Comparison of ENCODE assay signal across 8 cellular contexts in genomic region chr15:51736069-51736468, GRCh38. TPM values are rescaled to one million over a fixed set of nuclear protein-coding genes. Genes with fewer than 3 reads are reported as not detected.
DNase-seq lines count a peak whose midpoint lies in the region; ATAC-seq, FAIRE-seq and TF ChIP-seq lines count a peak whose summit lies in the region.

No MANE protein-coding gene starts in this region.

- H3K79me2 ChIP-seq in PC-3 (ENCODE audit: low read length): peaks cover 14% of the 10 kb centered on the region; the same call in 1 of the 2 replicates
- H3K79me2 ChIP-seq in endothelial cell of umbilical vein (ENCODE audit: control insufficient read depth, insufficient read depth, low read length): no peaks in the 10 kb centered on the region

- H3K4me2 ChIP-seq in PC-3 (ENCODE audit: low read length) (peak overlapping the region; percentile 85), endothelial cell of umbilical vein (ENCODE audit: insufficient read depth, low read length) (peak overlapping the region; percentile 82)

- H4K20me1 ChIP-seq in PC-3 (ENCODE audit: low read length) (no peaks in the 10 kb centered on the region), endothelial cell of umbilical vein (replicated peaks; ENCODE audit: control insufficient read depth, extremely low read depth, insufficient read depth, low read length) (no peaks in the 10 kb centered on the region)

- no peaks in the 10 kb centered on the region for H3K36me3 ChIP-seq in PC-3 (ENCODE audit: low read depth, low read length)
- no peaks in the 10 kb centered on the region for H3K36me3 ChIP-seq in endothelial cell of umbilical vein (ENCODE audit: control insufficient read depth in 2 of 2, extremely low read depth in 1 of 2, insufficient read depth in 2 of 2, low read length in 2 of 2)

- TF ChIP-seq CTCF in 22Rv1 (IDR thresholded peaks at IDR 0.05) (no peak), PC-3 (conservative IDR thresholded peaks at IDR 0.05; ENCODE audit: low read depth, low read length) (no peak), endothelial cell of umbilical vein (IDR thresholded peaks at IDR 0.05; ENCODE audit: extremely low read depth in 1 of 2, insufficient read depth in 1 of 2, low read depth in 1 of 2, low read length in 2 of 2) (no peak)

- TF ChIP-seq POLR2A in endothelial cell of umbilical vein (IDR thresholded peaks at IDR 0.05; ENCODE audit: low read depth, low read length): no peak

- H3K27ac ChIP-seq in 22Rv1 (peak overlapping the region; percentile 78), PC-3 (ENCODE audit: low read length) (no peak overlapping the region), endothelial cell of umbilical vein (ENCODE audit: insufficient read depth, low read depth, low read length) (no peak overlapping the region), temporal lobe (ENCODE audit: low read depth, low read length) (peak overlapping the region; percentile 61)

- FAIRE-seq in endothelial cell of umbilical vein (lab: Jason Lieb, UNC): no peak

- no peaks in the 10 kb centered on the region for H3K27me3 ChIP-seq in PC-3 (ENCODE audit: low read length)
- no peaks in the 10 kb centered on the region for H3K27me3 ChIP-seq in endothelial cell of umbilical vein (ENCODE audit: control insufficient read depth in 2 of 2, insufficient read depth in 2 of 2, low read length in 2 of 2)

- DNase-seq in PC-3 (no peak), endothelial cell of umbilical vein (ENCODE audit: low read depth, low spot score) (no peak), COLO829 (ENCODE audit: low spot score) (no peak), HuH-7 (ENCODE audit: low spot score) (no peak)

- H3K9ac ChIP-seq in PC-3 (ENCODE audit: low read length) (no peak overlapping the region), endothelial cell of umbilical vein (replicated peaks; ENCODE audit: extremely low read depth, insufficient read depth, low read length) (no peak overlapping the region)

- peak overlapping the region; percentile 4; the same call in 1 of the 2 replicates for H2AFZ ChIP-seq in PC-3 (ENCODE audit: low read length)
- no peak overlapping the region for H2AFZ ChIP-seq in endothelial cell of umbilical vein (ENCODE audit: low read depth, low read length)

- no peaks in the 10 kb centered on the region for H3K9me1 ChIP-seq in endothelial cell of umbilical vein (replicated peaks; ENCODE audit: control insufficient read depth, extremely low read depth, insufficient read depth, low read length)

- CTCF ChIA-PET in PC-3 (lab: Charles Lee) (no interaction called here), endothelial cell of umbilical vein (lab: Charles Lee) (interaction anchor here (1.1 to 3.2 kb wide), 4 partner anchors 40 to 199 kb away, joined by 3 to 34 read pairs (median 14); no protein-coding TSS in a partner anchor)

- H3K4me1 ChIP-seq in PC-3 (ENCODE audit: insufficient read depth, low read length): peaks cover 12% of the 10 kb centered on the region
- H3K4me1 ChIP-seq in endothelial cell of umbilical vein (ENCODE audit: control insufficient read depth, extremely low read depth, insufficient read depth, low read length): peaks cover 3% of the 10 kb centered on the region

- H3K4me3 ChIP-seq in PC-3 (ENCODE audit: low read length) (peak overlapping the region; percentile 66), endothelial cell of umbilical vein (replicated peaks in 1 of 3; ENCODE audit: insufficient read depth in 1 of 3, low read depth in 1 of 3, low read length in 3 of 3) (no peak overlapping the region)

- POLR2A ChIA-PET in PC-3 (lab: Charles Lee; ENCODE audit: unreplicated experiment): no interaction called here
- POLR2A ChIA-PET in endothelial cell of umbilical vein (lab: Charles Lee): no interaction called here

- H3K9me2 ChIP-seq in PC-3 (replicated peaks; ENCODE audit: low read length): no peaks in the 10 kb centered on the region

- BruUV-seq in PC-3 (replicated peaks; lab: Mats Ljungman, UMichigan): no TSS peak
- TSS peak; percentile 17 for BruUV-seq in endothelial cell of umbilical vein (replicated peaks; lab: Mats Ljungman, UMichigan)

- H3F3A ChIP-seq in PC-3 (ENCODE audit: low read length, unreplicated experiment): no peaks in the 10 kb centered on the region

- H3K9me3 ChIP-seq in PC-3 (ENCODE audit: low read length) (no peaks in the 10 kb centered on the region), endothelial cell of umbilical vein (replicated peaks; ENCODE audit: control insufficient read depth, insufficient read depth, low read length) (no peaks in the 10 kb centered on the region)

- peak; percentile 32 for ATAC-seq in GM18870 (IDR thresholded peaks at IDR 0.05; ENCODE audit: unreplicated experiment)
- ATAC-seq in PC-3: no peak
- no peak for ATAC-seq in HG03565 (IDR thresholded peaks at IDR 0.05; ENCODE audit: unreplicated experiment)

- dilution Hi-C loops in endothelial cell of umbilical vein (cut with MboI; ENCODE audit: extremely low pct_ligation_motif_present, low sequenced_read_pairs): no loop called here

- intact Hi-C loops in PC-3 (cut with micrococcal nuclease) (no loop called here), endothelial cell of umbilical vein (cut with micrococcal nuclease) (loop anchor here (5.0 kb wide), 1 partner anchor 41 kb away; no protein-coding TSS in a partner anchor)

TF ChIP-seq in endothelial cell of umbilical vein, 7 proteins besides CTCF, POLR2A, EP300 and RAD21:
- TF ChIP-seq FOS (IDR thresholded peaks at IDR 0.05; ENCODE audit: borderline replicate concordance, insufficient read depth, low read length): no peak
- no peak for TF ChIP-seq EZH2 (IDR thresholded peaks at IDR 0.05; ENCODE audit: borderline replicate concordance, low read depth, low read length, severe bottlenecking)
- TF ChIP-seq MAX (IDR thresholded peaks at IDR 0.05; ENCODE audit: insufficient read depth, insufficient read length): no peak
- no peak for TF ChIP-seq JUN (IDR thresholded peaks at IDR 0.05; ENCODE audit: borderline replicate concordance, insufficient read depth, insufficient read length, low read depth)
- no peak for TF ChIP-seq POLR2AphosphoS5 (IDR thresholded peaks at IDR 0.05; ENCODE audit: insufficient read depth, low read depth, low read length)
- no peak for TF ChIP-seq GATA2 (IDR thresholded peaks at IDR 0.05; ENCODE audit: insufficient read depth, insufficient read length, low read depth, low read length)
- no peak for TF ChIP-seq MYC (IDR thresholded peaks at IDR 0.05; ENCODE audit: low read depth, low read length)
TF ChIP-seq in endothelial cell of umbilical vein: peak in this region for 0.

RNA-seq across cellular contexts. Expression of gene LYSMD2, which starts 1.4 kb away (rescaled TPM):
- total RNA-seq in PC-3 (2014; rRNA removed) (5.2 and 6.0 TPM in 2 replicates), endothelial cell of umbilical vein (8.0 and 8.2 TPM in 2 replicates), temporal lobe (14.0 TPM)
- polyA plus RNA-seq in endothelial cell of umbilical vein: 4.3 and 6.2 TPM in 2 replicates
- 8.7 and 9.0 TPM in 2 replicates for polyA plus RNA-seq in endothelial cell of umbilical vein (2011; cell fraction: cytosol; rRNA removed)
- 3.7 and 3.8 TPM in 2 replicates for polyA plus RNA-seq in endothelial cell of umbilical vein (2011; cell fraction: nucleus; rRNA removed)
- 5.3 and 7.8 TPM in 2 replicates for polyA plus RNA-seq in endothelial cell of umbilical vein (2012)
- polyA minus RNA-seq in endothelial cell of umbilical vein: 1.0 and 1.2 TPM in 2 replicates
- polyA minus RNA-seq in endothelial cell of umbilical vein (2011; cell fraction: cytosol; rRNA and poly(A)+ RNA removed): 5.6 TPM
- 1.3 and 1.5 TPM in 2 replicates for polyA minus RNA-seq in endothelial cell of umbilical vein (2011; cell fraction: nucleus; rRNA and poly(A)+ RNA removed)

RNA-seq across cellular contexts. Expression of gene TMOD2, which starts 15.3 kb away (rescaled TPM):
- 0.95 and 1.4 TPM in 2 replicates for total RNA-seq in PC-3 (2014; rRNA removed)
- total RNA-seq in endothelial cell of umbilical vein: 2.5 and 2.7 TPM in 2 replicates
- polyA plus RNA-seq in endothelial cell of umbilical vein: 0.32 and 0.46 TPM in 2 replicates
- polyA plus RNA-seq in endothelial cell of umbilical vein (2011; cell fraction: cytosol; rRNA removed): 0.34 and 0.41 TPM in 2 replicates
- polyA plus RNA-seq in endothelial cell of umbilical vein (2011; cell fraction: nucleus; rRNA removed): 1.0 and 1.1 TPM in 2 replicates
- 1.4 and 2.1 TPM in 2 replicates for polyA plus RNA-seq in endothelial cell of umbilical vein (2012)
- 0.87 and 1.1 TPM in 2 replicates for polyA minus RNA-seq in endothelial cell of umbilical vein
- polyA minus RNA-seq in endothelial cell of umbilical vein (2011; cell fraction: cytosol; rRNA and poly(A)+ RNA removed): not detected
- 0.87 and 1.2 TPM in 2 replicates for polyA minus RNA-seq in endothelial cell of umbilical vein (2011; cell fraction: nucleus; rRNA and poly(A)+ RNA removed)
- total RNA-seq in temporal lobe: 208 TPM

RNA-seq across cellular contexts. Expression of gene SCG3, which starts 54.8 kb away (rescaled TPM):
- total RNA-seq in PC-3 (2014; rRNA removed) (not detected in 2 replicates), endothelial cell of umbilical vein (not detected in 2 replicates), temporal lobe (54.8 TPM)
- polyA plus RNA-seq in endothelial cell of umbilical vein: not detected in 2 replicates
- not detected in 2 replicates for polyA plus RNA-seq in endothelial cell of umbilical vein (2011; cell fraction: cytosol; rRNA removed)
- polyA plus RNA-seq in endothelial cell of umbilical vein (2011; cell fraction: nucleus; rRNA removed): not detected in 2 replicates
- polyA plus RNA-seq in endothelial cell of umbilical vein (2012): not detected in 2 replicates
- polyA minus RNA-seq in endothelial cell of umbilical vein: 0.08 and 0.15 TPM in 2 replicates
- not detected for polyA minus RNA-seq in endothelial cell of umbilical vein (2011; cell fraction: cytosol; rRNA and poly(A)+ RNA removed)
- polyA minus RNA-seq in endothelial cell of umbilical vein (2011; cell fraction: nucleus; rRNA and poly(A)+ RNA removed): not detected in 2 replicates

Comparison
In these comparisons a context has a peak if more than half of its experiments do, and no peak if none do; other contexts are left out.
1. H3K27ac ChIP-seq: peak in 22Rv1 (single experiment) and temporal lobe (single experiment); none in PC-3 (single experiment) and endothelial cell of umbilical vein (single experiment).
2. RNA of gene TMOD2, which starts 15.3 kb away (total RNA-seq): 208 TPM in temporal lobe (single experiment); 2.5 to 2.7 TPM in endothelial cell of umbilical vein and 0.95 to 1.4 TPM in PC-3; every median in the first group is over 10 times any median in the second.
3. RNA of gene SCG3, which starts 54.8 kb away (total RNA-seq): 54.8 TPM in temporal lobe (single experiment); not detected in endothelial cell of umbilical vein and not detected in PC-3; every median in the first group is over 10 times any median in the second.